In the genomic region with DNA sequence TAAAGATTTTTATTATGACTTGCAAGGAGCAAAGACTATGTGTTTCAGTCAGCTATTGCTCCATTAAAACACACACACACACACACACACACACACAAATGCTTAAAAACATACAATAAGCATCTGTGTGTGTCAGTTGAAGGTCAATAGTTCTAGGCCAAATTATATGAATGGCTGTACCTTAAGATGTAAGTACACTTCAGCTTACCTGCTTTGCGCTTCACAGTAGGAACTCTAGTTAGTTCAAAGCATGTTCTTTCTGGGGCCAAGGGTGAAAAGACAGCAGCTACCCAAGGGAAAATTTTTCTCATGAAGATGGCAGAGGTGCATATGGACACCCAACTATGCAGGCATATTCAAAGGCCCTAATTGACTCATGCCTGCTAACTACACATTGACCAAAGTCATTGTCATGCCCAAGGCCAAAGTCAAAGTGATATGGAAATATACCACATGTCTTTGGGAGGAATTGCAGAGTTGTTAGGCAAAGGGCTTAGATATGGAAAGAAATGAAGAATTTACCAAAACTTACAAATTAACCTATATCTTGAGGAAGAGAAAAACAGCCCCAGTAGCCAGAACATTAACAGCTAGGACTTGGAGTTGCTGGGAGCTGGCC, we compare ENCODE assay signal across 20 cellular contexts.
"Had no signal": no experiment of that assay in that cellular context is flagged by ENCODE, and none has a peak within 500 bp of the region (broad histone marks: within the 10 kb centered on the region; RNA-seq: fewer than 3 reads in every experiment).

No MANE protein-coding gene starts in this region.

- FAIRE-seq: islet of Langerhans had no signal

- H3K9me3 ChIP-seq: body of pancreas, prostate gland, right atrium auricular region, thoracic aorta, upper lobe of left lung had no signal

- H3K4me3 Mint-ChIP-seq: activated CD4-positive, alpha-beta T cell treated with anti-CD3 and anti-CD28 coated beads, Interleukin-2, amount 10 ng/mL, durations not matched to agents 24 days and 14 days had no signal

- H3K27me3 ChIP-seq: dorsolateral prefrontal cortex, foreskin keratinocyte, hepatocyte, right atrium auricular region, upper lobe of left lung had no signal

- H3K36me3 ChIP-seq: prostate gland, right atrium auricular region, thoracic aorta, upper lobe of left lung had no signal

- H3K27ac ChIP-seq: body of pancreas, epithelial cell of prostate, foreskin keratinocyte, hepatocyte, prostate gland, right atrium auricular region, SK-N-MC, skin epidermis, thoracic aorta, upper lobe of left lung had no signal

- H3K36me3 Mint-ChIP-seq: activated naive CD8-positive, alpha-beta T cell had no signal

- H3K4me3 ChIP-seq: body of pancreas, dorsolateral prefrontal cortex, hepatocyte, prostate gland, right atrium auricular region, SK-N-MC, skin epidermis, thoracic aorta, upper lobe of left lung had no signal

- DNase-seq: activated CD4-positive, alpha-beta T cell treated with anti-CD3 and anti-CD28 coated beads, Interleukin-2, amount 10 ng/mL, durations not matched to agents 24 days and 14 days; activated CD4-positive, CD25-positive, alpha-beta regulatory T cell; activated gamma-delta T cell; body of pancreas; caudate nucleus; dorsolateral prefrontal cortex; foreskin keratinocyte; left cardiac atrium; stimulated activated CD4-positive, alpha-beta T cell treated with anti-CD3 and anti-CD28 coated beads, Interleukin-15, amount 100 ng/mL, for 24 hours; stimulated activated CD4-positive, alpha-beta T cell treated with anti-CD3 and anti-CD28 coated beads, Interleukin-4, amount 100 ng/mL, for 1 hour had no signal

- ATAC-seq: body of pancreas, foreskin keratinocyte, left cardiac atrium had no signal

- H3K4me1 ChIP-seq: body of pancreas, prostate gland, right atrium auricular region, upper lobe of left lung had no signal

- H3K27me3 Mint-ChIP-seq: activated naive CD8-positive, alpha-beta T cell had no signal

- H3K9me3 Mint-ChIP-seq: activated CD4-positive, alpha-beta T cell treated with anti-CD3 and anti-CD28 coated beads, Interleukin-2, amount 10 ng/mL, durations not matched to agents 24 days and 14 days had no signal

- H3K27ac Mint-ChIP-seq: activated CD4-positive, alpha-beta T cell treated with anti-CD3 and anti-CD28 coated beads, Interleukin-2, amount 10 ng/mL, durations not matched to agents 24 days and 14 days had no signal
